ENCODE assay signal across 8 cellular contexts in genomic region chr12:22631863-22632463, GRCh38. TPM values are rescaled to one million over a fixed set of nuclear protein-coding genes. Genes with fewer than 3 reads are reported as not detected.
DNase-seq lines count a peak whose midpoint lies in the region; ATAC-seq lines count a peak whose summit lies in the region.
"Had no signal": no experiment of that assay in that cellular context is flagged by ENCODE, and none has a peak within 500 bp of the region (broad histone marks: within the 10 kb centered on the region; RNA-seq: fewer than 3 reads in every experiment).

No MANE protein-coding gene starts in this region.

- H3K9me3 Mint-ChIP-seq in dendritic cell treated with granulocyte-macrophage colony-stimulating factor and Interleukin-4, amounts not matched to agents 40 ng/mL and 50 ng/mL, for 4 days: no peaks in the 10 kb centered on the region
- no peaks in the 10 kb centered on the region for H3K9me3 Mint-ChIP-seq in activated CD4-positive, alpha-beta memory T cell treated with anti-CD3 and anti-CD28 coated beads for 36 hours
- H3K9me3 Mint-ChIP-seq: IgD-negative memory B cell had no signal

- CTCF ChIA-PET in activated CD4-positive, alpha-beta memory T cell treated with anti-CD3 and anti-CD28 coated beads for 36 hours (lab: Charles Lee): interaction anchor here (0.6 to 1.6 kb wide), 2 partner anchors 88 to 101 kb away, joined by 3 to 7 read pairs; no protein-coding TSS in a partner anchor

- intact Hi-C loops in dendritic cell treated with granulocyte-macrophage colony-stimulating factor and Interleukin-4, amounts not matched to agents 40 ng/mL and 50 ng/mL, for 4 days (cut with micrococcal nuclease): loop anchor here (1.0 kb wide), 1 partner anchor 103 kb away; no protein-coding TSS in a partner anchor
- intact Hi-C loops in activated CD4-positive, alpha-beta memory T cell treated with anti-CD3 and anti-CD28 coated beads for 36 hours (cut with micrococcal nuclease): no loop called here

- no peak overlapping the region for H3K4me3 Mint-ChIP-seq in dendritic cell treated with granulocyte-macrophage colony-stimulating factor and Interleukin-4, amounts not matched to agents 40 ng/mL and 50 ng/mL, for 4 days
- no peak overlapping the region for H3K4me3 Mint-ChIP-seq in activated CD4-positive, alpha-beta memory T cell treated with anti-CD3 and anti-CD28 coated beads for 36 hours

- POLR2A ChIA-PET in activated CD4-positive, alpha-beta memory T cell treated with anti-CD3 and anti-CD28 coated beads for 36 hours (lab: Charles Lee): no interaction called here

- H3K4me1 Mint-ChIP-seq in dendritic cell treated with granulocyte-macrophage colony-stimulating factor and Interleukin-4, amounts not matched to agents 40 ng/mL and 50 ng/mL, for 4 days (ENCODE audit: low read depth): peaks cover 37% of the 10 kb centered on the region
- H3K4me1 Mint-ChIP-seq in activated CD4-positive, alpha-beta memory T cell treated with anti-CD3 and anti-CD28 coated beads for 36 hours (ENCODE audit: low read depth): peaks cover 60% of the 10 kb centered on the region

- peak overlapping the region; percentile 8 for H3K27ac Mint-ChIP-seq in dendritic cell treated with granulocyte-macrophage colony-stimulating factor and Interleukin-4, amounts not matched to agents 40 ng/mL and 50 ng/mL, for 4 days
- no peak overlapping the region for H3K27ac Mint-ChIP-seq in activated CD4-positive, alpha-beta memory T cell treated with anti-CD3 and anti-CD28 coated beads for 36 hours

- H3K27me3 Mint-ChIP-seq in dendritic cell treated with granulocyte-macrophage colony-stimulating factor and Interleukin-4, amounts not matched to agents 40 ng/mL and 50 ng/mL, for 4 days: no peaks in the 10 kb centered on the region
- no peaks in the 10 kb centered on the region for H3K27me3 Mint-ChIP-seq in activated CD4-positive, alpha-beta memory T cell treated with anti-CD3 and anti-CD28 coated beads for 36 hours
- H3K27me3 Mint-ChIP-seq: IgD-negative memory B cell had no signal

- ATAC-seq in GM21515 (IDR thresholded peaks at IDR 0.05; ENCODE audit: unreplicated experiment): no peak

- peaks cover 42% of the 10 kb centered on the region for H3K36me3 Mint-ChIP-seq in dendritic cell treated with granulocyte-macrophage colony-stimulating factor and Interleukin-4, amounts not matched to agents 40 ng/mL and 50 ng/mL, for 4 days (ENCODE audit: low read depth)
- H3K36me3 Mint-ChIP-seq in activated CD4-positive, alpha-beta memory T cell treated with anti-CD3 and anti-CD28 coated beads for 36 hours: peaks cover 25% of the 10 kb centered on the region

- DNase-seq in GM03348 (ENCODE audit: low spot score) (peak; percentile 43), NCI-H146 (lab: John Stamatoyannopoulos, UW) (peak; percentile 20), pons (ENCODE audit: low spot score) (peak; percentile 37)
- DNase-seq in activated CD4-positive, alpha-beta memory T cell treated with anti-CD3 and anti-CD28 coated beads for 36 hours: no peak
- DNase-seq in activated naive CD4-positive, alpha-beta T cell treated with anti-CD3 and anti-CD28 coated beads, Interleukin-2, amount 50 U/mL, for 16 hours: no peak

RNA-seq across cellular contexts. Expression of gene ETNK1, which starts 7.0 kb away (rescaled TPM):
- 10 to 100 TPM; 59.0 to 61.0 TPM for total RNA-seq in activated CD4-positive, alpha-beta memory T cell treated with anti-CD3 and anti-CD28 coated beads for 36 hours

Comparison
In these comparisons a context has a peak if more than half of its experiments do, and no peak if none do; other contexts are left out.
1. DNase-seq: peak in GM03348 (single experiment), NCI-H146 (single experiment) and pons (single experiment); none in activated CD4-positive, alpha-beta memory T cell treated with anti-CD3 and anti-CD28 coated beads for 36 hours (single experiment) and activated naive CD4-positive, alpha-beta T cell treated with anti-CD3 and anti-CD28 coated beads, Interleukin-2, amount 50 U/mL, for 16 hours (single experiment).